ENCODE assay signal across 13 cellular contexts in the genomic region with DNA sequence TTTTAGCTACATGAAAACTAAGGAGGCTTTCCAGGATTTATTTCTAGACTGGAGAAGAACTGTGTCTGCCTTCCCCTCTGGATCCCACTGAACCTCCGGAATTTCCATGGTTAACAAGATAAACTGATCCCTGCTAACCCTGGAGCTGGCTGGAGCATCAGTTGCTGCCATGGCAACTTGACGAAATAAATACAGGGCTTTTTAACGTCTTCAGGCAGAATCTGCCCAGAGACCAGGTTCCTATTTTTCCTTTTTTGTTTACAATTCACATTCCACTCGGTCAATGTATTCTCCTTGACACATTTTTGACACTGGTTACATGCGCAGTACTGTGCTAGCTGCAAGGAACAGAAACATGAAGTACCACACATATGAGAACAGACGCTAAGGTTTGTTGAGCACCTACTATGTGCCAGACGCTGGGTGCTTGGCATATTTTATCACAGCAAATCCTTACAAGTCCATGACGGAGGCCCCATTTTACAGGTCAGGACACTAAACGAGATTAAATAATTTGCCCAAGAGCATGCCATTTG. TPM values are rescaled to one million over a fixed set of nuclear protein-coding genes. Genes with fewer than 3 reads are reported as not detected.
A peak's percentile ranks its signal among the peaks of the same experiment; 100 is the strongest.
DNase-seq lines count a peak whose midpoint lies in the region; ATAC-seq and TF ChIP-seq lines count a peak whose summit lies in the region.
"Had no signal": no experiment of that assay in that cellular context is flagged by ENCODE, and none has a peak within 500 bp of the region (broad histone marks: within the 10 kb centered on the region; RNA-seq: fewer than 3 reads in every experiment).

No MANE protein-coding gene starts in this region.

- H3K4me3 Mint-ChIP-seq in activated naive CD8-positive, alpha-beta T cell = peak overlapping the region; percentile 82
- H3K4me3 Mint-ChIP-seq in activated naive CD8-positive, alpha-beta T cell treated with anti-CD3 and anti-CD28 coated beads for 36 hours = no peak overlapping the region
- peak overlapping the region; percentile 86 for H3K4me3 Mint-ChIP-seq in mesothelial cell of epicardium

- H3K4me1 Mint-ChIP-seq in activated naive CD8-positive, alpha-beta T cell (ENCODE audit: low read depth) = peaks cover 20% of the 10 kb centered on the region
- H3K4me1 Mint-ChIP-seq in activated naive CD8-positive, alpha-beta T cell treated with anti-CD3 and anti-CD28 coated beads for 36 hours = peaks cover 4% of the 10 kb centered on the region
- H3K4me1 Mint-ChIP-seq in mesothelial cell of epicardium = peaks cover 19% of the 10 kb centered on the region

- H3K27ac Mint-ChIP-seq in activated naive CD8-positive, alpha-beta T cell = no peak overlapping the region
- H3K27ac Mint-ChIP-seq in activated naive CD8-positive, alpha-beta T cell treated with anti-CD3 and anti-CD28 coated beads for 36 hours = no peak overlapping the region
- H3K27ac Mint-ChIP-seq in mesothelial cell of epicardium = peak overlapping the region; percentile 31
- H3K27ac Mint-ChIP-seq: immature natural killer cell had no signal

- H3K27me3 ChIP-seq in ascending aorta (no peaks in the 10 kb centered on the region), upper lobe of right lung (no peaks in the 10 kb centered on the region)

- no peak for ATAC-seq in upper lobe of right lung
- no peak for ATAC-seq in HG02973 (IDR thresholded peaks at IDR 0.05; ENCODE audit: unreplicated experiment)
- no peak for ATAC-seq in HG02884 (IDR thresholded peaks at IDR 0.05; ENCODE audit: unreplicated experiment)
- ATAC-seq in HG03432 (IDR thresholded peaks at IDR 0.05; ENCODE audit: unreplicated experiment) = no peak
- ATAC-seq: GM12878, HepG2 had no signal

- intact Hi-C loops in ascending aorta (cut with DNase I) (no loop called here), upper lobe of right lung (cut with DNase I) (no loop called here)

- H3K4me3 ChIP-seq in ascending aorta (peak overlapping the region; percentile 56 to 79), upper lobe of right lung (peak overlapping the region; percentile 83)
- H3K4me3 ChIP-seq: GM12878 had no signal

- H3K36me3 ChIP-seq in ascending aorta (no peaks in the 10 kb centered on the region), upper lobe of right lung (no peaks in the 10 kb centered on the region)

- peaks cover 29% of the 10 kb centered on the region for H3K27me3 Mint-ChIP-seq in activated naive CD8-positive, alpha-beta T cell
- H3K27me3 Mint-ChIP-seq in activated naive CD8-positive, alpha-beta T cell treated with anti-CD3 and anti-CD28 coated beads for 36 hours = peaks cover 73% of the 10 kb centered on the region
- H3K27me3 Mint-ChIP-seq in mesothelial cell of epicardium (ENCODE audit: low read depth) = peaks cover 27% of the 10 kb centered on the region

- no peaks in the 10 kb centered on the region for H3K9me3 ChIP-seq in ascending aorta
- H3K9me3 ChIP-seq in upper lobe of right lung = no peaks in the 10 kb centered on the region

- H3K9me3 Mint-ChIP-seq in activated naive CD8-positive, alpha-beta T cell (ENCODE audit: low read depth) = no peaks in the 10 kb centered on the region
- H3K9me3 Mint-ChIP-seq in activated naive CD8-positive, alpha-beta T cell treated with anti-CD3 and anti-CD28 coated beads for 36 hours = no peaks in the 10 kb centered on the region
- peaks cover 4% of the 10 kb centered on the region for H3K9me3 Mint-ChIP-seq in mesothelial cell of epicardium

- DNase-seq in activated naive CD8-positive, alpha-beta T cell treated with anti-CD3 and anti-CD28 coated beads for 36 hours = no peak
- DNase-seq in ascending aorta (ENCODE audit: low spot score in 2 of 2) (no peak), mesothelial cell of epicardium (ENCODE audit: low spot score in 2 of 2, unreplicated experiment in 2 of 2) (no peak), upper lobe of right lung (no peak)
- DNase-seq: COR-L47, immature natural killer cell, NCI-H187 had no signal

- H3K36me3 Mint-ChIP-seq in activated naive CD8-positive, alpha-beta T cell = peaks cover 4% of the 10 kb centered on the region
- no peaks in the 10 kb centered on the region for H3K36me3 Mint-ChIP-seq in activated naive CD8-positive, alpha-beta T cell treated with anti-CD3 and anti-CD28 coated beads for 36 hours
- H3K36me3 Mint-ChIP-seq in mesothelial cell of epicardium = peaks cover 7% of the 10 kb centered on the region

- H3K4me1 ChIP-seq in ascending aorta (peaks cover 7 to 18% of the 10 kb centered on the region in 2 donors), upper lobe of right lung (peaks cover 30% of the 10 kb centered on the region)

- TF ChIP-seq CTCF in ascending aorta (IDR thresholded peaks at IDR 0.05) (no peak), mesothelial cell of epicardium (IDR thresholded peaks at IDR 0.05; ENCODE audit: unreplicated experiment) (no peak), upper lobe of right lung (IDR thresholded peaks at IDR 0.05) (no peak)

- H3K27ac ChIP-seq in ascending aorta (peak overlapping the region; percentile 90 to 95), upper lobe of right lung (peak overlapping the region; percentile 55)

RNA-seq across cellular contexts. Expression of a gene that starts 1.7 kb away (rescaled TPM):
- 1 to 10 TPM; 1.7 to 2.2 TPM for total RNA-seq in activated naive CD8-positive, alpha-beta T cell treated with anti-CD3 and anti-CD28 coated beads for 36 hours
- total RNA-seq in ascending aorta = 23.9 TPM
- 35.4 to 40.6 TPM (median 35.9 TPM) in 3 replicates for total RNA-seq in mesothelial cell of epicardium
- total RNA-seq in upper lobe of right lung = 63.1 TPM
